Comparison of ENCODE assay signal across 18 cellular contexts in genomic region chr9:103586721-103587120, GRCh38.
DNase-seq lines count a peak whose midpoint lies in the region; ATAC-seq and TF ChIP-seq lines count a peak whose summit lies in the region.
"Had no signal": no experiment of that assay in that cellular context is flagged by ENCODE, and none has a peak within 500 bp of the region (broad histone marks: within the 10 kb centered on the region; RNA-seq: fewer than 3 reads in every experiment).

No MANE protein-coding gene starts in this region.

- H3K27ac ChIP-seq in hepatocyte (no peak overlapping the region), sigmoid colon (no peak overlapping the region), upper lobe of right lung (no peak overlapping the region)
- H3K27ac ChIP-seq: BLaER1 had no signal

- TF ChIP-seq EP300 in sigmoid colon (IDR thresholded peaks at IDR 0.05): no peak

- H2AFZ ChIP-seq in hepatocyte: no peak overlapping the region

- DNase-seq in hepatocyte (ENCODE audit: low spot score): peak; percentile 2
- peak; percentile 63 for DNase-seq in sigmoid colon
- no peak for DNase-seq in upper lobe of right lung
- DNase-seq in activated CD4-positive, alpha-beta T cell treated with anti-CD3 and anti-CD28 coated beads for 4 hours: no peak
- no peak for DNase-seq in DMS153 (lab: John Stamatoyannopoulos, UW)
- DNase-seq in superior temporal gyrus (ENCODE audit: extremely low spot score): no peak
- DNase-seq: 8988T; ACHN; BE2C; C1 segment of cervical spinal cord; CD4-positive, alpha-beta memory T cell; CD4-positive, CD25-positive, alpha-beta regulatory T cell; CD8-positive, alpha-beta memory T cell; COR-L47; DMS 273 treated with DMSO at 0.1 percent for 48 hours; DMS79 treated with DMSO at 0.1 percent for 48 hours had no signal

- no peak overlapping the region for H3K4me3 ChIP-seq in hepatocyte
- no peak overlapping the region for H3K4me3 ChIP-seq in sigmoid colon
- H3K4me3 ChIP-seq in upper lobe of right lung: no peak overlapping the region
- H3K4me3 ChIP-seq: BLaER1, GM12878 had no signal

- no peaks in the 10 kb centered on the region for H3K79me2 ChIP-seq in hepatocyte

- no peak overlapping the region for H3K4me2 ChIP-seq in hepatocyte
- H3K4me2 ChIP-seq: BLaER1 had no signal

- 83% methylated on average over 6 of the region's 6 CpGs for WGBS in hepatocyte (ENCODE audit: low lambda C conversion rate, missing lambda C conversion rate)
- 87 to 91% methylated on average over 6 of the region's 6 CpGs for WGBS in sigmoid colon, 2 donors

- H3K36me3 ChIP-seq in hepatocyte (replicated peaks; ENCODE audit: insufficient read depth, low read depth) (no peaks in the 10 kb centered on the region), sigmoid colon (no peaks in the 10 kb centered on the region), upper lobe of right lung (no peaks in the 10 kb centered on the region)
- H3K36me3 ChIP-seq: BE2C, BLaER1 had no signal

- ATAC-seq in upper lobe of right lung: peak; percentile 19
- ATAC-seq: GM12878 had no signal

- H3K4me1 ChIP-seq in hepatocyte (ENCODE audit: insufficient read depth) (no peaks in the 10 kb centered on the region), sigmoid colon (no peaks in the 10 kb centered on the region), upper lobe of right lung (no peaks in the 10 kb centered on the region)
- H3K4me1 ChIP-seq: BE2C, BLaER1 had no signal

- intact Hi-C loops in sigmoid colon (cut with DNase I): no loop called here
- intact Hi-C loops in upper lobe of right lung (cut with DNase I): no loop called here

- no peak for TF ChIP-seq CTCF in hepatocyte (IDR thresholded peaks at IDR 0.05; ENCODE audit: poor library complexity)
- no peak for TF ChIP-seq CTCF in sigmoid colon (IDR thresholded peaks at IDR 0.05)
- TF ChIP-seq CTCF in upper lobe of right lung (IDR thresholded peaks at IDR 0.05): no peak

- TF ChIP-seq POLR2A in sigmoid colon (IDR thresholded peaks at IDR 0.05): no peak

- H3K27me3 ChIP-seq in hepatocyte: no peaks in the 10 kb centered on the region
- no peaks in the 10 kb centered on the region for H3K27me3 ChIP-seq in sigmoid colon
- H3K27me3 ChIP-seq in upper lobe of right lung: no peaks in the 10 kb centered on the region
- H3K27me3 ChIP-seq: BE2C, BLaER1 had no signal

- H3K9me3 ChIP-seq in hepatocyte (ENCODE audit: low read depth) (no peaks in the 10 kb centered on the region), sigmoid colon (no peaks in the 10 kb centered on the region), upper lobe of right lung (no peaks in the 10 kb centered on the region)
- H3K9me3 ChIP-seq: BE2C had no signal

- H4K20me1 ChIP-seq in hepatocyte (ENCODE audit: insufficient read depth, poor library complexity, severe bottlenecking): no peaks in the 10 kb centered on the region
- H4K20me1 ChIP-seq: BLaER1 had no signal

- no peaks in the 10 kb centered on the region for H3K9me2 ChIP-seq in hepatocyte (replicated peaks; ENCODE audit: insufficient read depth)

Comparison
In these comparisons a context has a peak if more than half of its experiments do, and no peak if none do; other contexts are left out.
1. DNase-seq: peak in hepatocyte (single experiment) and sigmoid colon (single experiment); none in upper lobe of right lung (single experiment), activated CD4-positive, alpha-beta T cell treated with anti-CD3 and anti-CD28 coated beads for 4 hours (0 of 2), DMS153 (single experiment) and superior temporal gyrus (single experiment).